In genomic region chr1:166910396-166910994, GRCh38 we compare ENCODE assay signal across 1 cellular context.
TF ChIP-seq lines count a peak whose summit lies in the region.

No MANE protein-coding gene starts in this region.

TF ChIP-seq in K562, 482 proteins besides CTCF, POLR2A, EP300 and RAD21 (continued from another document and continues in another):
- no peak for TF ChIP-seq ZBTB40 (IDR thresholded peaks at IDR 0.05)
- no peak for TF ChIP-seq ZBTB40 (CRISPR knock-in tag; IDR thresholded peaks at IDR 0.05)
- TF ChIP-seq TCFL5 (CRISPR knock-in tag; conservative IDR thresholded peaks at IDR 0.05) = no peak
- peak; percentile 72 for TF ChIP-seq MGA (IDR thresholded peaks at IDR 0.05)
- TF ChIP-seq ILF3 (IDR thresholded peaks at IDR 0.05; ENCODE audit: borderline replicate concordance) = no peak
- TF ChIP-seq, protein P1, sequence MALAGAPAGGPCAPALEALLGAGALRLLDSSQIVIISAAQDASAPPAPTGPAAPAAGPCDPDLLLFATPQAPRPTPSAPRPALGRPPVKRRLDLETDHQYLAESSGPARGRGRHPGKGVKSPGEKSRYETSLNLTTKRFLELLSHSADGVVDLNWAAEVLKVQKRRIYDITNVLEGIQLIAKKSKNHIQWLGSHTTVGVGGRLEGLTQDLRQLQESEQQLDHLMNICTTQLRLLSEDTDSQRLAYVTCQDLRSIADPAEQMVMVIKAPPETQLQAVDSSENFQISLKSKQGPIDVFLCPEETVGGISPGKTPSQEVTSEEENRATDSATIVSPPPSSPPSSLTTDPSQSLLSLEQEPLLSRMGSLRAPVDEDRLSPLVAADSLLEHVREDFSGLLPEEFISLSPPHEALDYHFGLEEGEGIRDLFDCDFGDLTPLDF (CRISPR knock-in tag; IDR thresholded peaks at IDR 0.05) = no peak
- no peak for TF ChIP-seq SETDB1 (IDR thresholded peaks at IDR 0.05; ENCODE audit: low read length)
- no peak for TF ChIP-seq ZBTB33 (CRISPR knock-in tag; IDR thresholded peaks at IDR 0.05)
- TF ChIP-seq GMEB1 (CRISPR knock-in tag; IDR thresholded peaks at IDR 0.05) = no peak
- no peak for TF ChIP-seq HOXB6 (CRISPR knock-in tag; IDR thresholded peaks at IDR 0.05; ENCODE audit: borderline replicate concordance)
- TF ChIP-seq ZFPM2 (CRISPR knock-in tag; IDR thresholded peaks at IDR 0.05) = no peak
- no peak for TF ChIP-seq NR4A1 (CRISPR knock-in tag; IDR thresholded peaks at IDR 0.05)
- TF ChIP-seq NR4A1 (tag; IDR thresholded peaks at IDR 0.05) = no peak
- no peak for TF ChIP-seq KLF13 (tag; IDR thresholded peaks at IDR 0.05; ENCODE audit: borderline replicate concordance, low read depth)
- no peak for TF ChIP-seq STAT5B (CRISPR knock-in tag; IDR thresholded peaks at IDR 0.05)
- TF ChIP-seq ZC3H8 (IDR thresholded peaks at IDR 0.05) = no peak
- TF ChIP-seq HSF4 (CRISPR knock-in tag; IDR thresholded peaks at IDR 0.05; ENCODE audit: borderline replicate concordance) = no peak
- no peak for TF ChIP-seq ZNF133 (CRISPR knock-in tag; IDR thresholded peaks at IDR 0.05)
- TF ChIP-seq SRSF3 (IDR thresholded peaks at IDR 0.05; ENCODE audit: insufficient read depth, low read length) = no peak
- no peak for TF ChIP-seq DIDO1 (tag; IDR thresholded peaks at IDR 0.05; ENCODE audit: low read depth)
- TF ChIP-seq TFAP4 (CRISPR knock-in tag; IDR thresholded peaks at IDR 0.05; ENCODE audit: borderline replicate concordance) = no peak
- TF ChIP-seq, protein P2, sequence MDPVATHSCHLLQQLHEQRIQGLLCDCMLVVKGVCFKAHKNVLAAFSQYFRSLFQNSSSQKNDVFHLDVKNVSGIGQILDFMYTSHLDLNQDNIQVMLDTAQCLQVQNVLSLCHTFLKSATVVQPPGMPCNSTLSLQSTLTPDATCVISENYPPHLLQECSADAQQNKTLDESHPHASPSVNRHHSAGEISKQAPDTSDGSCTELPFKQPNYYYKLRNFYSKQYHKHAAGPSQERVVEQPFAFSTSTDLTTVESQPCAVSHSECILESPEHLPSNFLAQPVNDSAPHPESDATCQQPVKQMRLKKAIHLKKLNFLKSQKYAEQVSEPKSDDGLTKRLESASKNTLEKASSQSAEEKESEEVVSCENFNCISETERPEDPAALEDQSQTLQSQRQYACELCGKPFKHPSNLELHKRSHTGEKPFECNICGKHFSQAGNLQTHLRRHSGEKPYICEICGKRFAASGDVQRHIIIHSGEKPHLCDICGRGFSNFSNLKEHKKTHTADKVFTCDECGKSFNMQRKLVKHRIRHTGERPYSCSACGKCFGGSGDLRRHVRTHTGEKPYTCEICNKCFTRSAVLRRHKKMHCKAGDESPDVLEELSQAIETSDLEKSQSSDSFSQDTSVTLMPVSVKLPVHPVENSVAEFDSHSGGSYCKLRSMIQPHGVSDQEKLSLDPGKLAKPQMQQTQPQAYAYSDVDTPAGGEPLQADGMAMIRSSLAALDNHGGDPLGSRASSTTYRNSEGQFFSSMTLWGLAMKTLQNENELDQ (CRISPR knock-in tag; IDR thresholded peaks at IDR 0.05; ENCODE audit: borderline replicate concordance) = no peak
- no peak for TF ChIP-seq SLC30A9 (CRISPR knock-in tag; IDR thresholded peaks at IDR 0.05)
- peak; percentile 74 for TF ChIP-seq ATF7 (IDR thresholded peaks at IDR 0.05)
